In genomic region chr11:90178751-90179150, GRCh38 we compare ENCODE assay signal across 21 cellular contexts. TPM values are rescaled to one million over a fixed set of nuclear protein-coding genes. Genes with fewer than 3 reads are reported as not detected.
DNase-seq lines count a peak whose midpoint lies in the region; ATAC-seq and TF ChIP-seq lines count a peak whose summit lies in the region.
"Had no signal": no experiment of that assay in that cellular context is flagged by ENCODE, and none has a peak within 500 bp of the region (broad histone marks: within the 10 kb centered on the region; RNA-seq: fewer than 3 reads in every experiment).

No MANE protein-coding gene starts in this region.

- H3K9ac ChIP-seq in mammary epithelial cell (ENCODE audit: insufficient read depth, low read length) (no peak overlapping the region), PC-3 (ENCODE audit: low read length) (no peak overlapping the region), smooth muscle cell (ENCODE audit: low read depth) (no peak overlapping the region)
- H3K9ac ChIP-seq: BLaER1, KMS-11 had no signal

- no peaks in the 10 kb centered on the region for H3K9me3 ChIP-seq in mammary epithelial cell (replicated peaks; ENCODE audit: insufficient read depth, low read length)
- H3K9me3 ChIP-seq in PC-3 (ENCODE audit: low read length) = no peaks in the 10 kb centered on the region
- H3K9me3 ChIP-seq in smooth muscle cell (replicated peaks; ENCODE audit: low read depth) = no peaks in the 10 kb centered on the region
- H3K9me3 ChIP-seq: BLaER1, Peyer's patch had no signal

- H3K4me1 ChIP-seq in mammary epithelial cell (ENCODE audit: insufficient read depth, low read length) = no peaks in the 10 kb centered on the region
- H3K4me1 ChIP-seq in PC-3 (ENCODE audit: insufficient read depth, low read length) = no peaks in the 10 kb centered on the region
- H3K4me1 ChIP-seq in smooth muscle cell (ENCODE audit: low read depth) = no peaks in the 10 kb centered on the region
- H3K4me1 ChIP-seq: BLaER1, Peyer's patch had no signal

- H3K9me2 ChIP-seq in PC-3 (replicated peaks; ENCODE audit: low read length) = no peaks in the 10 kb centered on the region

- dilution Hi-C loops in mammary epithelial cell (cut with HindIII; ENCODE audit: low sequenced_read_pairs) = no loop called here

- intact Hi-C loops in mammary epithelial cell (cut with micrococcal nuclease) (no loop called here), MCF 10A (cut with micrococcal nuclease) (no loop called here), PC-3 (cut with micrococcal nuclease) (no loop called here), Right ventricle myocardium inferior (cut with DNase I) (no loop called here)

- POLR2A ChIA-PET in MCF 10A (lab: Yijun Ruan, JAX) (no interaction called here), PC-3 (lab: Charles Lee; ENCODE audit: unreplicated experiment) (no interaction called here)

- no peak overlapping the region for H3K27ac ChIP-seq in mammary epithelial cell (ENCODE audit: insufficient read depth, low read depth, low read length)
- H3K27ac ChIP-seq in PC-3 (ENCODE audit: low read length) = no peak overlapping the region
- H3K27ac ChIP-seq in smooth muscle cell (ENCODE audit: low read depth) = no peak overlapping the region
- H3K27ac ChIP-seq: BLaER1, KMS-11, Peyer's patch had no signal

- ATAC-seq in PC-3 (peak; percentile 90), Right ventricle myocardium inferior (no peak)
- ATAC-seq in stimulated activated naive B cell treated with anti-CD40 and anti-IgM and Interleukin-4, amounts not matched to agents 10 μg/mL and 1 μg/mL and 100 μg/mL, for 72 hours (replicated peaks) = no peak
- ATAC-seq: CD8-positive, alpha-beta T cell had no signal

- no peak overlapping the region for H3K27ac Mint-ChIP-seq in MCF 10A (ENCODE audit: low read depth, unreplicated experiment)
- no peak overlapping the region for H3K27ac Mint-ChIP-seq in stimulated activated naive B cell treated with anti-CD40 and anti-IgM and Interleukin-4, amounts not matched to agents 10 μg/mL and 1 μg/mL and 100 μg/mL, for 72 hours
- H3K27ac Mint-ChIP-seq: CD8-positive, alpha-beta T cell; HFFc6; T-helper 1 cell treated with Interleukin-12 subunit alpha and Interleukin-12 subunit beta and Interleukin-4 antibody, amounts not matched to agents 30 μg/mL and 1 μg/mL, for 36 hours had no signal

- no peak overlapping the region for H3K4me3 ChIP-seq in mammary epithelial cell (replicated peaks in 1 of 3; ENCODE audit: insufficient read depth in 1 of 3, low read depth in 2 of 3, low read length in 3 of 3)
- H3K4me3 ChIP-seq in PC-3 (ENCODE audit: low read length) = no peak overlapping the region
- H3K4me3 ChIP-seq in epithelial cell of esophagus (ENCODE audit: low read length) = no peak overlapping the region
- no peak overlapping the region for H3K4me3 ChIP-seq in smooth muscle cell
- H3K4me3 ChIP-seq: BLaER1, Peyer's patch had no signal

- no peaks in the 10 kb centered on the region for H3K4me1 Mint-ChIP-seq in MCF 10A (ENCODE audit: insufficient read depth, unreplicated experiment)
- H3K4me1 Mint-ChIP-seq in stimulated activated naive B cell treated with anti-CD40 and anti-IgM and Interleukin-4, amounts not matched to agents 10 μg/mL and 1 μg/mL and 100 μg/mL, for 72 hours = no peaks in the 10 kb centered on the region

- in situ Hi-C loops in mammary epithelial cell (cut with MboI; ENCODE audit: low sequenced_read_pairs in 2 of 2) = no loop called here

- H3K4me2 ChIP-seq in mammary epithelial cell (ENCODE audit: insufficient read depth, low read depth, low read length) (no peak overlapping the region), PC-3 (ENCODE audit: low read length) (no peak overlapping the region), smooth muscle cell (no peak overlapping the region)
- H3K4me2 ChIP-seq: BLaER1, KMS-11 had no signal

- no peak overlapping the region for H3K4me3 Mint-ChIP-seq in MCF 10A (ENCODE audit: unreplicated experiment)
- no peak overlapping the region for H3K4me3 Mint-ChIP-seq in stimulated activated naive B cell treated with anti-CD40 and anti-IgM and Interleukin-4, amounts not matched to agents 10 μg/mL and 1 μg/mL and 100 μg/mL, for 72 hours
- H3K4me3 Mint-ChIP-seq: CD8-positive, alpha-beta T cell; HFFc6; T-helper 1 cell treated with Interleukin-12 subunit alpha and Interleukin-12 subunit beta and Interleukin-4 antibody, amounts not matched to agents 30 μg/mL and 1 μg/mL, for 36 hours had no signal

- WGBS in mammary epithelial cell (ENCODE audit: low coverage, missing lambda C conversion rate) = 92% methylated on average over 2 of the region's 2 CpGs
- WGBS in smooth muscle cell (ENCODE audit: low lambda C conversion rate) = 83% methylated on average over 2 of the region's 2 CpGs

- H3K36me3 ChIP-seq in mammary epithelial cell (ENCODE audit: insufficient read depth, low read length) (no peaks in the 10 kb centered on the region), PC-3 (ENCODE audit: low read depth, low read length) (no peaks in the 10 kb centered on the region), smooth muscle cell (ENCODE audit: low read depth) (no peaks in the 10 kb centered on the region)
- H3K36me3 ChIP-seq: BLaER1, Peyer's patch had no signal

- no peak overlapping the region for H2AFZ ChIP-seq in mammary epithelial cell (ENCODE audit: low read depth, low read length)
- no peak overlapping the region for H2AFZ ChIP-seq in PC-3 (ENCODE audit: low read length)
- H2AFZ ChIP-seq in smooth muscle cell (ENCODE audit: low read depth) = no peak overlapping the region

- no peaks in the 10 kb centered on the region for H3K27me3 ChIP-seq in mammary epithelial cell (ENCODE audit: insufficient read depth, low read length)
- no peaks in the 10 kb centered on the region for H3K27me3 ChIP-seq in PC-3 (ENCODE audit: low read length)
- H3K27me3 ChIP-seq in smooth muscle cell (ENCODE audit: low read depth) = no peaks in the 10 kb centered on the region
- H3K27me3 ChIP-seq: BLaER1, Peyer's patch had no signal

- no peaks in the 10 kb centered on the region for H3K36me3 Mint-ChIP-seq in MCF 10A (ENCODE audit: insufficient read depth, unreplicated experiment)
- peaks cover 0 to 4% of the 10 kb centered on the region in 2 donors for H3K36me3 Mint-ChIP-seq in stimulated activated naive B cell treated with anti-CD40 and anti-IgM and Interleukin-4, amounts not matched to agents 10 μg/mL and 1 μg/mL and 100 μg/mL, for 72 hours
- H3K36me3 Mint-ChIP-seq: CD8-positive, alpha-beta T cell had no signal

- DNase-seq in mammary epithelial cell = peak; percentile 20
- DNase-seq in MCF 10A (ENCODE audit: unreplicated experiment) = no peak
- peak; percentile 88 for DNase-seq in PC-3
- peak; percentile 86 for DNase-seq in epithelial cell of esophagus (ENCODE audit: low read depth)
- DNase-seq in smooth muscle cell (lab: John Stamatoyannopoulos, UW; ENCODE audit: unreplicated experiment) = no peak
- no peak for DNase-seq in effector CD4-positive, alpha-beta T cell
- no peak for DNase-seq in stimulated activated naive B cell treated with anti-CD40 and anti-IgM and Interleukin-4, amounts not matched to agents 10 μg/mL and 1 μg/mL and 100 μg/mL, for 72 hours
- DNase-seq in Right ventricle myocardium inferior (ENCODE audit: missing footprints) = no peak
- DNase-seq: CD8-positive, alpha-beta T cell; GDM1; H7; HFFc6; NCI-H1092 treated with DMSO at 0.1 percent for 48 hours; NCI-H1694; NCI-H2081 treated with DMSO at 0.1 percent for 48 hours; NCI-H524 treated with DMSO at 0.1 percent for 48 hours; Peyer's patch; SHP77 treated with DMSO at 0.1 percent for 48 hours had no signal

- peaks cover 14% of the 10 kb centered on the region for H3K27me3 Mint-ChIP-seq in MCF 10A (ENCODE audit: insufficient read depth, unreplicated experiment)
- no peaks in the 10 kb centered on the region for H3K27me3 Mint-ChIP-seq in stimulated activated naive B cell treated with anti-CD40 and anti-IgM and Interleukin-4, amounts not matched to agents 10 μg/mL and 1 μg/mL and 100 μg/mL, for 72 hours

- H3F3A ChIP-seq in PC-3 (ENCODE audit: low read length, unreplicated experiment) (no peaks in the 10 kb centered on the region), smooth muscle cell (ENCODE audit: low read depth) (no peaks in the 10 kb centered on the region)

- no peaks in the 10 kb centered on the region for H4K20me1 ChIP-seq in mammary epithelial cell (ENCODE audit: insufficient read depth, low read length)
- H4K20me1 ChIP-seq in PC-3 (ENCODE audit: low read length) = no peaks in the 10 kb centered on the region
- H4K20me1 ChIP-seq in smooth muscle cell (ENCODE audit: low read depth) = no peaks in the 10 kb centered on the region
- H4K20me1 ChIP-seq: BLaER1 had no signal

- BruUV-seq in mammary epithelial cell (replicated peaks; lab: Mats Ljungman, UMichigan) (no TSS peak), MCF 10A (replicated peaks; lab: Mats Ljungman, UMichigan) (no TSS peak), PC-3 (replicated peaks; lab: Mats Ljungman, UMichigan) (no TSS peak)

- TF ChIP-seq CTCF in mammary epithelial cell (conservative IDR thresholded peaks at IDR 0.05 in 1 of 2, IDR thresholded peaks at IDR 0.05 in 1 of 2; ENCODE audit: extremely low read depth in 1 of 2, insufficient read depth in 1 of 2, low read depth in 1 of 2, low read length in 2 of 2) (no peak), MCF 10A (IDR thresholded peaks at IDR 0.05; ENCODE audit: unreplicated experiment) (no peak), PC-3 (conservative IDR thresholded peaks at IDR 0.05; ENCODE audit: low read depth, low read length) (no peak), epithelial cell of esophagus (IDR thresholded peaks at IDR 0.05; ENCODE audit: insufficient read depth, low read depth, low read length, missing control alignments) (no peak), smooth muscle cell (IDR thresholded peaks at IDR 0.05; ENCODE audit: borderline replicate concordance, insufficient read depth, poor library complexity, severe bottlenecking) (no peak)

- CTCF ChIA-PET in mammary epithelial cell (lab: Charles Lee; ENCODE audit: low non-redundant PET) = no interaction called here
- CTCF ChIA-PET in MCF 10A (lab: Yijun Ruan, JAX) = interaction anchor here (1.2 kb wide), 1 partner anchor 26 kb away, joined by 8 read pairs; no protein-coding TSS in a partner anchor
- CTCF ChIA-PET in PC-3 (lab: Charles Lee) = no interaction called here

- H3K9me3 Mint-ChIP-seq in MCF 10A (ENCODE audit: unreplicated experiment) = no peaks in the 10 kb centered on the region
- H3K9me3 Mint-ChIP-seq in stimulated activated naive B cell treated with anti-CD40 and anti-IgM and Interleukin-4, amounts not matched to agents 10 μg/mL and 1 μg/mL and 100 μg/mL, for 72 hours = no peaks in the 10 kb centered on the region
- H3K9me3 Mint-ChIP-seq: CD8-positive, alpha-beta T cell; HFFc6; T-helper 1 cell treated with Interleukin-12 subunit alpha and Interleukin-12 subunit beta and Interleukin-4 antibody, amounts not matched to agents 30 μg/mL and 1 μg/mL, for 36 hours had no signal

- H3K79me2 ChIP-seq in mammary epithelial cell (ENCODE audit: insufficient read depth, low read length) (no peaks in the 10 kb centered on the region), PC-3 (ENCODE audit: low read length) (no peaks in the 10 kb centered on the region), smooth muscle cell (ENCODE audit: low read depth) (no peaks in the 10 kb centered on the region)

RNA-seq across cellular contexts. Expression of gene CHORDC1, which starts 44.1 kb away (rescaled TPM):
- total RNA-seq in mammary epithelial cell = 10 to 100 TPM; 22.2 to 42.5 TPM
- polyA plus RNA-seq in mammary epithelial cell = 30.9 TPM
- 63.4 TPM for polyA minus RNA-seq in mammary epithelial cell
- 47.7 and 62.0 TPM in 2 replicates for total RNA-seq in MCF 10A (2022)
- total RNA-seq in PC-3 (2014; rRNA removed) = 55.9 and 66.9 TPM in 2 replicates
- 62.4 and 79.2 TPM in 2 replicates for total RNA-seq in smooth muscle cell
- polyA plus RNA-seq in smooth muscle cell = 22.3 and 23.0 TPM in 2 replicates
- total RNA-seq in Right ventricle myocardium inferior = 42.7 TPM

RNA-seq across cellular contexts. Expression of gene NAALAD2, which starts 44.3 kb away (rescaled TPM):
- total RNA-seq in mammary epithelial cell = not detected
- not detected for polyA plus RNA-seq in mammary epithelial cell
- not detected for polyA minus RNA-seq in mammary epithelial cell
- not detected in 2 replicates for total RNA-seq in MCF 10A (2022)
- 0.29 TPM in 1 of 2 replicates, not detected in the other for total RNA-seq in PC-3 (2014; rRNA removed)
- 4.8 and 9.6 TPM in 2 replicates for total RNA-seq in smooth muscle cell
- 1.3 and 2.6 TPM in 2 replicates for polyA plus RNA-seq in smooth muscle cell
- total RNA-seq in Right ventricle myocardium inferior = 1.1 TPM
- total RNA-seq: CD8-positive, alpha-beta T cell had no signal

Comparison
In these comparisons a context has a peak if more than half of its experiments do, and no peak if none do; other contexts are left out.
1. DNase-seq: peak in mammary epithelial cell (single experiment), PC-3 (single experiment) and epithelial cell of esophagus (single experiment); none in MCF 10A (single experiment), smooth muscle cell (single experiment), effector CD4-positive, alpha-beta T cell (single experiment), stimulated activated naive B cell treated with anti-CD40 and anti-IgM and Interleukin-4, amounts not matched to agents 10 μg/mL and 1 μg/mL and 100 μg/mL, for 72 hours (single experiment) and Right ventricle myocardium inferior (single experiment).